In the genomic region with DNA sequence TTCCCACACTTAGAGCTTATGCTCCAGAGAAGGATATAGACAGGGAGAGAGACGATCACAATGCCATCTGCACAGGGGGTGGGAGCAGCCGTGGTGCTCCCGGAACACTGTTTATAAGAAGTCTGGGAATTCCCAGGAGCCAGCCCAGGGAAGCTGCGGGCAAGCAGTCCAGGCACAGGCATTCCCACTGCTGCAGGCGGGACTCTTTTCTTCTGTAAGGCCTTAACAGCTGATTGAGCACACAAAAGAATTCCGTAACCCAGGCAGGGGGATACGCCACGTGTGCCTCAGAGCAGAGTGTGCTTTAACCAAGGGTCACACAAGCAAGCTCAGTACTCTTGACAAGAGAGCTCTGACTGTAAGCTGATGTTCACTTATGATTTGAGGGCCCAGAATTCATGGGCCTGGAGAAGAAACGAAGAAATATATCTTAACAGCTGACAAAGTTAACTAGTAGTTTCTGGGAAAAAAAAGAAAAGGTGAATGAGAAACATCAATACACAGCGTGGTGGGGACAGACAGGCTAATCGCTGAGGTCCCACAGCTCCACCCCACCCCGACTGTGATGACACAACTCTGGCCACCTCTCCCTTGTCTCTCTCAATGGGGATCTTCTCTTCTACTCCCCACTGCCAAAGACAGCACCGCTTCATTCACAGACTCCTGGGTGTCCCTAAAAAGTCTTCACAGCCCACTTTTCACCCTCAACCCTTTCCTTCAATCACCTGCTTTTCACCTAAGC, we compare ENCODE assay signal across 21 cellular contexts.
DNase-seq lines count a peak whose midpoint lies in the region; ATAC-seq, FAIRE-seq and TF ChIP-seq lines count a peak whose summit lies in the region.
"Had no signal": no experiment of that assay in that cellular context is flagged by ENCODE, and none has a peak within 500 bp of the region (broad histone marks: within the 10 kb centered on the region; RNA-seq: fewer than 3 reads in every experiment).

No MANE protein-coding gene starts in this region.

- H3K14ac ChIP-seq in IMR-90 (replicated peaks; ENCODE audit: low read depth, low read length), result no peak overlapping the region

- H3K4me1 ChIP-seq in IMR-90 (ENCODE audit: control insufficient read depth, insufficient read depth, low read length) (peaks cover 21% of the 10 kb centered on the region), K562 (replicated peaks in 1 of 2; ENCODE audit: control insufficient read depth in 2 of 2, insufficient read depth in 2 of 2, low read length in 2 of 2) (peaks cover 8 to 32% of the 10 kb centered on the region in 2 experiments; a peak in 3 of 5 replicates), mesodermal cell (ENCODE audit: control insufficient read depth, insufficient read depth, low read length, poor library complexity, severe bottlenecking) (peaks cover 9% of the 10 kb centered on the region)
- H3K4me1 ChIP-seq: prostate gland had no signal

- peaks cover 21 to 41% of the 10 kb centered on the region in 2 donors for H3K27me3 Mint-ChIP-seq in natural killer cell treated with Interleukin-12 subunit alpha and Interleukin-12 subunit beta and Interleukin-15 and Interleukin-18, amount 100 ng/mL, for 72 hours

- ATAC-seq in IMR-90 (ENCODE audit: low read depth) (peak; percentile 5; the same call in 1 of the 2 replicates), K562 (peak; percentile 53), GM18858 (IDR thresholded peaks at IDR 0.05; ENCODE audit: unreplicated experiment) (no peak)
- no peak for ATAC-seq in natural killer cell treated with Interleukin-12 subunit alpha and Interleukin-12 subunit beta and Interleukin-15 and Interleukin-18, amount 100 ng/mL, for 72 hours
- ATAC-seq: Right ventricle myocardium inferior had no signal

- H3K18ac ChIP-seq in IMR-90 (ENCODE audit: low read depth, low read length), result 0 out of 2 replicates have a peak overlapping the region, but pooled peaks have one; percentile 9

- no peak for FAIRE-seq in K562 (lab: Jason Lieb, UNC)
- FAIRE-seq: endometrium had no signal

- CTCF ChIA-PET in AG04450 (lab: Charles Lee), result interaction anchor here (0.6 to 2.0 kb wide), 2 partner anchors 10 to 422 kb away, joined by 8 to 9 read pairs; no protein-coding TSS in a partner anchor
- CTCF ChIA-PET in IMR-90 (lab: Yijun Ruan, JAX), result no interaction called here
- CTCF ChIA-PET in K562 (lab: Yijun Ruan, JAX; ENCODE audit: low intra/inter-chr PET ratio), result no interaction called here

- no peaks in the 10 kb centered on the region for H3K79me2 ChIP-seq in K562 (ENCODE audit: control insufficient read depth, insufficient read depth, low read length)

- H3K36me3 ChIP-seq in IMR-90 (ENCODE audit: control insufficient read depth, insufficient read depth, low read length) (no peaks in the 10 kb centered on the region), K562 (ENCODE audit: control insufficient read depth, insufficient read depth, low read length) (peaks cover 25% of the 10 kb centered on the region; the same call in 1 of the 3 replicates), mesodermal cell (ENCODE audit: control insufficient read depth, insufficient read depth, low read length) (no peaks in the 10 kb centered on the region)
- H3K36me3 ChIP-seq: MG63, prostate gland had no signal

- WGBS in IMR-90 (ENCODE audit: extremely low coverage in 2 of 2, insufficient read length in 1 of 2), 2 experiments, result 41% methylated on average over 6 of the region's 13 CpGs; no CpG with 5 or more reads in 1 of the 2 experiments
- 49% methylated on average over 13 of the region's 13 CpGs for WGBS in K562 (ENCODE audit: insufficient coverage, low coverage, missing lambda C conversion rate)
- WGBS in mesodermal cell (ENCODE audit: insufficient coverage in 2 of 2), 2 experiments, result 27 to 38% methylated on average over 10 to 12 of the region's 13 CpGs

- H3K27ac ChIP-seq in AG04450 (ENCODE audit: low read depth, low read length) (peak overlapping the region; percentile 24), IMR-90 (ENCODE audit: insufficient read depth, low read length) (no peak overlapping the region), K562 (ENCODE audit: extremely low read depth, low read depth, low read length) (no peak overlapping the region), mesodermal cell (ENCODE audit: low read depth, low read length, severe bottlenecking) (peak overlapping the region; percentile 41)
- H3K27ac ChIP-seq: prostate gland had no signal

- POLR2A ChIA-PET in AG04450 (lab: Yijun Ruan, JAX), result interaction anchor here (0.6 to 1.1 kb wide), 2 partner anchors 19 to 209 kb away, joined by 3 read pairs; no protein-coding TSS in a partner anchor
- POLR2A ChIA-PET in IMR-90 (lab: Charles Lee; ENCODE audit: unreplicated experiment), result no interaction called here
- POLR2A ChIA-PET in K562 (lab: Yijun Ruan, JAX), result interaction anchor here (0.7 to 1.8 kb wide), 5 partner anchors 9 to 19 kb away, joined by 3 to 5 read pairs (median 4); no protein-coding TSS in a partner anchor

- no peak overlapping the region for H2BK15ac ChIP-seq in IMR-90 (ENCODE audit: low read depth, low read length)

- no peak overlapping the region for H3K4me3 ChIP-seq in AG04450 (ENCODE audit: low read depth, low read length)
- H3K4me3 ChIP-seq in IMR-90 (ENCODE audit: insufficient read depth, low read depth, low read length), result no peak overlapping the region
- H3K4me3 ChIP-seq in K562, result no peak overlapping the region
- no peak overlapping the region for H3K4me3 ChIP-seq in mesodermal cell (ENCODE audit: extremely low read depth, insufficient read depth, low read length, poor library complexity, severe bottlenecking)
- H3K4me3 ChIP-seq: MG63, prostate gland had no signal

- DNase-seq in AG04450 (ENCODE audit: low read depth, low spot score) (no peak), IMR-90 (peak; percentile 48), K562 (ENCODE audit: extremely low read depth in 1 of 4, low spot score in 3 of 4) (peak in 1 of 4 experiments; percentile 26), NCI-H226 (no peak)
- DNase-seq in natural killer cell treated with Interleukin-12 subunit alpha and Interleukin-12 subunit beta and Interleukin-15 and Interleukin-18, amount 100 ng/mL, for 72 hours (ENCODE audit: low spot score), result no peak
- no peak for DNase-seq in activated CD4-positive, alpha-beta T cell treated with anti-CD3 and anti-CD28 coated beads, Interleukin-2, amount 50 U/mL, for 48 hours
- DNase-seq: activated CD4-positive, alpha-beta T cell treated with anti-CD3 and anti-CD28 coated beads for 1 hour; activated effector memory CD4-positive, alpha-beta T cell treated with Interleukin-2 at 50 U/mL for 16 hours; amniotic stem cell; CD4-positive, alpha-beta memory T cell; MG63; naive B cell; NCI-H1930; NK-92 treated with Interleukin-12 subunit alpha and Interleukin-12 subunit beta, amount 100 ng/mL, for 24 hours; stimulated activated CD4-positive, alpha-beta T cell treated with anti-CD3 and anti-CD28 coated beads, Interleukin-15, amount 100 ng/mL, for 24 hours had no signal

- no peak overlapping the region for H3K4me3 Mint-ChIP-seq in natural killer cell treated with Interleukin-12 subunit alpha and Interleukin-12 subunit beta and Interleukin-15 and Interleukin-18, amount 100 ng/mL, for 72 hours
- H3K4me3 Mint-ChIP-seq: CD4-positive, alpha-beta memory T cell; naive B cell; stimulated activated naive CD8-positive, alpha-beta T cell treated with anti-CD3 and anti-CD28 coated beads, Interleukin-15, Interleukin-2, amounts not matched to agents 100 ng/mL and 50 ng/mL, for 24 hours had no signal

- no peak overlapping the region; the same call in 1 of the 2 replicates for H4K5ac ChIP-seq in IMR-90 (ENCODE audit: low read depth, low read length)

- no peaks in the 10 kb centered on the region for H3K9me3 Mint-ChIP-seq in natural killer cell treated with Interleukin-12 subunit alpha and Interleukin-12 subunit beta and Interleukin-15 and Interleukin-18, amount 100 ng/mL, for 72 hours
- H3K9me3 Mint-ChIP-seq: stimulated activated naive CD8-positive, alpha-beta T cell treated with anti-CD3 and anti-CD28 coated beads, Interleukin-15, Interleukin-2, amounts not matched to agents 100 ng/mL and 50 ng/mL, for 24 hours had no signal

- H3K27me3 ChIP-seq in AG04450 (ENCODE audit: control insufficient read depth, insufficient read depth, low read length) (peaks cover 4% of the 10 kb centered on the region), IMR-90 (ENCODE audit: control insufficient read depth, insufficient read depth, low read length) (peaks cover 2% of the 10 kb centered on the region; the same call in 1 of the 2 replicates), K562 (ENCODE audit: control insufficient read depth in 2 of 2, insufficient read depth in 2 of 2, low read length in 2 of 2) (no peaks in the 10 kb centered on the region)
- H3K27me3 ChIP-seq: MG63 had no signal

- no peak overlapping the region for H2BK5ac ChIP-seq in IMR-90 (ENCODE audit: low read depth, low read length, poor library complexity, severe bottlenecking)

- H3K36me3 Mint-ChIP-seq in natural killer cell treated with Interleukin-12 subunit alpha and Interleukin-12 subunit beta and Interleukin-15 and Interleukin-18, amount 100 ng/mL, for 72 hours, result no peaks in the 10 kb centered on the region
- H3K36me3 Mint-ChIP-seq: CD4-positive, alpha-beta memory T cell; naive B cell had no signal

- H2AFZ ChIP-seq in IMR-90 (replicated peaks; ENCODE audit: low read length, poor library complexity) (no peak overlapping the region), K562 (ENCODE audit: low read depth, low read length) (peak overlapping the region; percentile 44)

- H2AK5ac ChIP-seq in IMR-90 (ENCODE audit: low read depth, low read length), result peak overlapping the region; percentile 20; the same call in 1 of the 2 replicates

- no peak overlapping the region for H3K4me2 ChIP-seq in IMR-90 (ENCODE audit: low read depth, low read length)
- H3K4me2 ChIP-seq in K562 (ENCODE audit: insufficient read depth, low read length), result peak overlapping the region; percentile 6; the same call in 1 of the 2 replicates

- no peak overlapping the region for H4K8ac ChIP-seq in IMR-90 (ENCODE audit: low read depth in 2 of 2, low read length in 2 of 2)

- in situ Hi-C loops in IMR-90 (cut with MboI; ENCODE audit: low sequenced_read_pairs), result no loop called here
- in situ Hi-C loops in K562 (cut with MboI), result no loop called here

- no peak overlapping the region for H3K27ac Mint-ChIP-seq in natural killer cell treated with Interleukin-12 subunit alpha and Interleukin-12 subunit beta and Interleukin-15 and Interleukin-18, amount 100 ng/mL, for 72 hours
- H3K27ac Mint-ChIP-seq: CD4-positive, alpha-beta memory T cell; stimulated activated naive CD8-positive, alpha-beta T cell treated with anti-CD3 and anti-CD28 coated beads, Interleukin-15, Interleukin-2, amounts not matched to agents 100 ng/mL and 50 ng/mL, for 24 hours had no signal

- H2BK120ac ChIP-seq in IMR-90 (ENCODE audit: low read depth, low read length), result no peak overlapping the region

- H4K91ac ChIP-seq in IMR-90 (ENCODE audit: insufficient read depth, low read depth, low read length), result peak overlapping the region; percentile 65; the same call in 1 of the 2 replicates

- BruUV-seq in IMR-90 (replicated peaks; lab: Mats Ljungman, UMichigan) (no TSS peak), K562 (replicated peaks; lab: Mats Ljungman, UMichigan) (no TSS peak)

- no peak overlapping the region for H2AK9ac ChIP-seq in IMR-90 (replicated peaks; ENCODE audit: low read depth, low read length, poor library complexity)

- H3K9me1 ChIP-seq in IMR-90 (ENCODE audit: insufficient read depth, low read length), result peaks cover 10% of the 10 kb centered on the region; the same call in 1 of the 2 replicates
- no peaks in the 10 kb centered on the region for H3K9me1 ChIP-seq in K562 (ENCODE audit: control insufficient read depth, insufficient read depth, low read length)

- no peaks in the 10 kb centered on the region for H3K79me1 ChIP-seq in IMR-90 (ENCODE audit: low read depth in 1 of 2, low read length in 2 of 2)

- H3K4me1 Mint-ChIP-seq in natural killer cell treated with Interleukin-12 subunit alpha and Interleukin-12 subunit beta and Interleukin-15 and Interleukin-18, amount 100 ng/mL, for 72 hours (ENCODE audit: low read depth in 2 of 2), result no peaks in the 10 kb centered on the region
- H3K4me1 Mint-ChIP-seq: naive B cell had no signal

- TF ChIP-seq CTCF in AG04450 (IDR thresholded peaks at IDR 0.05; ENCODE audit: low read depth, low read length), result no peak
- TF ChIP-seq CTCF in IMR-90 (conservative IDR thresholded peaks at IDR 0.05; ENCODE audit: low read depth, low read length), result no peak
- no peak for TF ChIP-seq CTCF in K562 (IDR thresholded peaks at IDR 0.05 in 2 of 3, conservative IDR thresholded peaks at IDR 0.05 in 1 of 3; ENCODE audit: insufficient read depth in 2 of 3, low read depth in 1 of 3, low read length in 3 of 3)

- no peak for TF ChIP-seq EP300 in K562 (IDR thresholded peaks at IDR 0.05; ENCODE audit: low read length)

- H3K9me3 ChIP-seq in AG04450 (ENCODE audit: control insufficient read depth, insufficient read depth, low read length) (no peaks in the 10 kb centered on the region), IMR-90 (ENCODE audit: control insufficient read depth, insufficient read depth, low read length) (no peaks in the 10 kb centered on the region), K562 (replicated peaks; ENCODE audit: control insufficient read depth, insufficient read depth, low read depth, low read length) (no peaks in the 10 kb centered on the region), mesodermal cell (ENCODE audit: control insufficient read depth, low read length) (no peaks in the 10 kb centered on the region)
- H3K9me3 ChIP-seq: MG63, prostate gland had no signal

- dilution Hi-C loops in IMR-90 (cut with HindIII; ENCODE audit: low sequenced_read_pairs, unreplicated experiment), result no loop called here

- intact Hi-C loops in IMR-90 (cut with micrococcal nuclease), result loop anchor here (5.0 kb wide), 1 partner anchor 210 kb away; a partner anchor contains a TSS
- intact Hi-C loops in K562 (cut with micrococcal nuclease), result no loop called here

- H3K56ac ChIP-seq in IMR-90 (ENCODE audit: extremely low read depth, insufficient read depth, low read length), result no peak overlapping the region

- TF ChIP-seq RAD21 in IMR-90 (IDR thresholded peaks at IDR 0.05; ENCODE audit: low read length) (no peak), K562 (CRISPR knock-in tag; conservative IDR thresholded peaks at IDR 0.05 in 1 of 2, IDR thresholded peaks at IDR 0.05 in 1 of 2) (no peak)

- H3K23ac ChIP-seq in IMR-90 (ENCODE audit: low read depth, low read length), result no peak overlapping the region

- TF ChIP-seq POLR2A in IMR-90 (IDR thresholded peaks at IDR 0.05; ENCODE audit: low read depth, low read length), result no peak
- no peak for TF ChIP-seq POLR2A in K562 (conservative IDR thresholded peaks at IDR 0.05)

- H3K4ac ChIP-seq in IMR-90 (ENCODE audit: low read depth, low read length), result 0 out of 2 replicates have a peak overlapping the region, but pooled peaks have one; percentile 23

- H3K9ac ChIP-seq in IMR-90 (ENCODE audit: low read depth, low read length) (no peak overlapping the region), K562 (ENCODE audit: insufficient read depth in 1 of 2, low read depth in 2 of 2, low read length in 2 of 2) (peak overlapping the region in 1 of 2 experiments; percentile 3; a peak in 1 of 4 replicates)

- no peak overlapping the region for H2BK20ac ChIP-seq in IMR-90 (ENCODE audit: low read depth, low read length)

- H4K20me1 ChIP-seq in IMR-90 (ENCODE audit: insufficient read depth, low read length) (peaks cover 3% of the 10 kb centered on the region; the same call in 1 of the 2 replicates), K562 (replicated peaks; ENCODE audit: control insufficient read depth, insufficient read depth, low read length) (no peaks in the 10 kb centered on the region)

Comparison
In these comparisons a context has a peak if more than half of its experiments do, and no peak if none do; other contexts are left out.
1. H3K27ac ChIP-seq: peak in AG04450 (single experiment) and mesodermal cell (single experiment); none in IMR-90 (single experiment) and K562 (single experiment).
2. ATAC-seq: peak in IMR-90 (single experiment) and K562 (single experiment); none in GM18858 (single experiment) and natural killer cell treated with Interleukin-12 subunit alpha and Interleukin-12 subunit beta and Interleukin-15 and Interleukin-18, amount 100 ng/mL, for 72 hours (0 of 2).